ENCODE assay signal across 21 cellular contexts in genomic region chr15:74884428-74885223, GRCh38. TPM values are rescaled to one million over a fixed set of nuclear protein-coding genes. Genes with fewer than 3 reads are reported as not detected.
A peak's percentile ranks its signal among the peaks of the same experiment; 100 is the strongest.
DNase-seq lines count a peak whose midpoint lies in the region; ATAC-seq and TF ChIP-seq lines count a peak whose summit lies in the region.
"Had no signal": no experiment of that assay in that cellular context is flagged by ENCODE, and none has a peak within 500 bp of the region (broad histone marks: within the 10 kb centered on the region; RNA-seq: fewer than 3 reads in every experiment).

No MANE protein-coding gene starts in this region.

- H3K4me3 Mint-ChIP-seq in activated T-helper 17 cell treated with anti-CD3 and anti-CD28 coated beads, Interleukin-2, amount 50 U/mL, for 72 hours, result no peak overlapping the region
- H3K4me3 Mint-ChIP-seq: activated CD4-positive, alpha-beta memory T cell treated with anti-CD3 and anti-CD28 coated beads, Interleukin-2, amount 10 ng/mL, durations not matched to agents 7 days and 5 days; activated naive CD8-positive, alpha-beta T cell treated with anti-CD3 and anti-CD28 coated beads, Interleukin-2, amount 10 ng/mL, durations not matched to agents 7 days and 5 days; activated T-cell treated with anti-CD3 and anti-CD28 coated beads, Interleukin-2, amount 50 U/mL, for 72 hours; stimulated activated naive CD8-positive, alpha-beta T cell treated with anti-CD3 and anti-CD28 coated beads, Interleukin-15, amount 100 ng/mL, for 72 hours had no signal

- ATAC-seq in activated T-helper 17 cell treated with anti-CD3 and anti-CD28 coated beads, Interleukin-2, amount 50 U/mL, for 72 hours (replicated peaks), result no peak
- ATAC-seq in GM18873 (IDR thresholded peaks at IDR 0.05; ENCODE audit: low FRiP score, unreplicated experiment) (no peak), left lobe of liver (no peak)
- ATAC-seq in stimulated activated naive CD8-positive, alpha-beta T cell treated with anti-CD3 and anti-CD28 coated beads, Interleukin-15, Interleukin-2, amounts not matched to agents 100 U/mL and 50 U/mL, for 24 hours, result no peak
- ATAC-seq: activated T-cell treated with anti-CD3 and anti-CD28 coated beads, Interleukin-2, amount 50 U/mL, for 72 hours; stimulated activated naive CD8-positive, alpha-beta T cell treated with anti-CD3 and anti-CD28 coated beads, Interleukin-15, amount 100 ng/mL, for 72 hours had no signal

- no peak for TF ChIP-seq CTCF in RWPE1 (conservative IDR thresholded peaks at IDR 0.05; ENCODE audit: low read depth)

- peaks cover 7% of the 10 kb centered on the region for H3K4me1 Mint-ChIP-seq in activated T-helper 17 cell treated with anti-CD3 and anti-CD28 coated beads, Interleukin-2, amount 50 U/mL, for 72 hours

- no peak overlapping the region for H3K27ac Mint-ChIP-seq in activated T-helper 17 cell treated with anti-CD3 and anti-CD28 coated beads, Interleukin-2, amount 50 U/mL, for 72 hours
- H3K27ac Mint-ChIP-seq: activated CD4-positive, alpha-beta memory T cell treated with anti-CD3 and anti-CD28 coated beads, Interleukin-2, amount 10 ng/mL, durations not matched to agents 7 days and 5 days; activated naive CD8-positive, alpha-beta T cell treated with anti-CD3 and anti-CD28 coated beads, Interleukin-2, amount 10 ng/mL, durations not matched to agents 7 days and 5 days; activated T-cell treated with anti-CD3 and anti-CD28 coated beads, Interleukin-2, amount 50 U/mL, for 72 hours had no signal

- no peak overlapping the region for H3K27ac ChIP-seq in RWPE1
- H3K27ac ChIP-seq: HL-60, neutrophil had no signal

- H3K9me3 Mint-ChIP-seq in activated T-helper 17 cell treated with anti-CD3 and anti-CD28 coated beads, Interleukin-2, amount 50 U/mL, for 72 hours, result no peaks in the 10 kb centered on the region
- H3K9me3 Mint-ChIP-seq: activated T-cell treated with anti-CD3 and anti-CD28 coated beads, Interleukin-2, amount 50 U/mL, for 72 hours had no signal

- POLR2A ChIA-PET in RWPE1 (lab: Yijun Ruan, JAX; ENCODE audit: low non-redundant PET), result no interaction called here

- no peaks in the 10 kb centered on the region for H3K36me3 Mint-ChIP-seq in activated T-helper 17 cell treated with anti-CD3 and anti-CD28 coated beads, Interleukin-2, amount 50 U/mL, for 72 hours (ENCODE audit: low read depth)
- H3K36me3 Mint-ChIP-seq: activated naive CD8-positive, alpha-beta T cell treated with anti-CD3 and anti-CD28 coated beads, Interleukin-2, amount 10 ng/mL, durations not matched to agents 7 days and 5 days had no signal

- H3K4me3 ChIP-seq in GM08714 (ENCODE audit: low read length), result peak overlapping the region; percentile 18; the same call in 1 of the 2 replicates

- DNase-seq in A172 (ENCODE audit: low spot score) (peak; percentile 38), RWPE1 (ENCODE audit: low spot score) (peak; percentile 51), fibroblast of peridontal ligament (ENCODE audit: extremely low read depth) (peak; percentile 17), left lobe of liver (ENCODE audit: low spot score) (no peak)
- DNase-seq in stimulated activated naive CD8-positive, alpha-beta T cell treated with anti-CD3 and anti-CD28 coated beads, Interleukin-15, Interleukin-2, amounts not matched to agents 100 U/mL and 50 U/mL, for 24 hours, result no peak
- DNase-seq: activated CD4-positive, alpha-beta memory T cell treated with anti-CD3 and anti-CD28 coated beads, Interleukin-2, amount 10 ng/mL, durations not matched to agents 7 days and 5 days; activated naive CD8-positive, alpha-beta T cell treated with anti-CD3 and anti-CD28 coated beads, Interleukin-2, amount 10 ng/mL, durations not matched to agents 7 days and 5 days; activated T-cell treated with anti-CD3 and anti-CD28 coated beads, Interleukin-2, amount 50 U/mL, for 72 hours; DND-41; effector CD8-positive, alpha-beta T cell; hippocampal formation; KG1; kidney glomerular epithelial cell; NCI-H1105 treated with DMSO at 0.1 percent for 48 hours; NCI-H748 treated with DMSO at 0.1 percent for 48 hours; stimulated activated naive CD8-positive, alpha-beta T cell treated with anti-CD3 and anti-CD28 coated beads, Interleukin-15, amount 100 ng/mL, for 72 hours had no signal

- no peaks in the 10 kb centered on the region for H3K27me3 Mint-ChIP-seq in activated T-helper 17 cell treated with anti-CD3 and anti-CD28 coated beads, Interleukin-2, amount 50 U/mL, for 72 hours
- H3K27me3 Mint-ChIP-seq: activated CD4-positive, alpha-beta memory T cell treated with anti-CD3 and anti-CD28 coated beads, Interleukin-2, amount 10 ng/mL, durations not matched to agents 7 days and 5 days; stimulated activated naive CD8-positive, alpha-beta T cell treated with anti-CD3 and anti-CD28 coated beads, Interleukin-15, amount 100 ng/mL, for 72 hours had no signal

- CTCF ChIA-PET in RWPE1 (lab: Yijun Ruan, JAX), result interaction anchor here (0.7 kb wide), 1 partner anchor 17 kb away, joined by 5 read pairs; no protein-coding TSS in a partner anchor

RNA-seq across cellular contexts. Expression of gene MPI, which starts 5.2 kb away (rescaled TPM):
- total RNA-seq in A172 (2014; rRNA removed; shearing (Covaris generic)), result 48.5 and 50.3 TPM in 2 replicates
- 10 to 100 TPM; 51.8 to 98.5 TPM for total RNA-seq in activated T-helper 17 cell treated with anti-CD3 and anti-CD28 coated beads, Interleukin-2, amount 50 U/mL, for 72 hours
- total RNA-seq in left lobe of liver, result 33.4 TPM

RNA-seq across cellular contexts. Expression of gene SCAMP2, which starts 11.5 kb away (rescaled TPM):
- 36.1 and 39.7 TPM in 2 replicates for total RNA-seq in A172 (2014; rRNA removed; shearing (Covaris generic))
- 100 to 1,000 TPM in 1 of 2 donors, 10 to 100 TPM in 1; 87.1 to 111 TPM for total RNA-seq in activated T-helper 17 cell treated with anti-CD3 and anti-CD28 coated beads, Interleukin-2, amount 50 U/mL, for 72 hours
- 36.1 TPM for total RNA-seq in left lobe of liver

RNA-seq across cellular contexts. Expression of gene FAM219B, which starts 22.0 kb away (rescaled TPM):
- total RNA-seq in A172 (2014; rRNA removed; shearing (Covaris generic)), result 26.6 and 28.6 TPM in 2 replicates
- 10 to 100 TPM; 65.6 to 98.3 TPM for total RNA-seq in activated T-helper 17 cell treated with anti-CD3 and anti-CD28 coated beads, Interleukin-2, amount 50 U/mL, for 72 hours
- 15.8 TPM for total RNA-seq in left lobe of liver

RNA-seq across cellular contexts. Expression of gene ULK3, which starts 41.7 kb away (rescaled TPM):
- total RNA-seq in A172 (2014; rRNA removed; shearing (Covaris generic)), result 35.9 and 40.1 TPM in 2 replicates
- total RNA-seq in activated T-helper 17 cell treated with anti-CD3 and anti-CD28 coated beads, Interleukin-2, amount 50 U/mL, for 72 hours, result 10 to 100 TPM; 44.1 to 46.7 TPM
- 23.8 TPM for total RNA-seq in left lobe of liver

RNA-seq across cellular contexts. Expression of gene COX5A, which starts 53.2 kb away (rescaled TPM):
- total RNA-seq in A172 (2014; rRNA removed; shearing (Covaris generic)), result 124 and 129 TPM in 2 replicates
- total RNA-seq in activated T-helper 17 cell treated with anti-CD3 and anti-CD28 coated beads, Interleukin-2, amount 50 U/mL, for 72 hours, result 100 to 1,000 TPM; 242 to 337 TPM
- 134 TPM for total RNA-seq in left lobe of liver

Comparison
In these comparisons a context has a peak if more than half of its experiments do, and no peak if none do; other contexts are left out.
1. DNase-seq: peak in A172 (single experiment), RWPE1 (single experiment) and fibroblast of peridontal ligament (single experiment); none in stimulated activated naive CD8-positive, alpha-beta T cell treated with anti-CD3 and anti-CD28 coated beads, Interleukin-15, Interleukin-2, amounts not matched to agents 100 U/mL and 50 U/mL, for 24 hours (single experiment) and left lobe of liver (single experiment).